ENCODE assay signal across 8 cellular contexts in genomic region chr3:119145500-119146167, GRCh38. TPM values are rescaled to one million over a fixed set of nuclear protein-coding genes. Genes with fewer than 3 reads are reported as not detected.
A peak's percentile ranks its signal among the peaks of the same experiment; 100 is the strongest.
DNase-seq lines count a peak whose midpoint lies in the region; ATAC-seq, FAIRE-seq and TF ChIP-seq lines count a peak whose summit lies in the region.

Gene TEX55 (plus strand): TSS chr3:119146165. CDS start chr3:119146190, 25 bp downstream.

- intact Hi-C loops in GM12878 (cut with micrococcal nuclease; ENCODE audit: unreplicated experiment) (loop anchor here (1.0 to 5.0 kb wide), 3 partner anchors 96 to 536 kb away; no protein-coding TSS in a partner anchor), kidney (cut with DNase I) (no loop called here)

- no peak for TF ChIP-seq POLR2A in GM12878 (IDR thresholded peaks at IDR 0.05; ENCODE audit: low read depth, low read length)

- RAD21 ChIA-PET in GM12878 (lab: Charles Lee; ENCODE audit: unreplicated experiment) = interaction anchor here (4.5 kb wide), 1 partner anchor 96 kb away, joined by 36 read pairs; the partner anchor contains the start of gene B4GALT4

- H3K36me3 ChIP-seq in GM12878 (ENCODE audit: control insufficient read depth in 2 of 2, insufficient read depth in 2 of 2, low read length in 1 of 2) = no peaks in the 10 kb centered on the region
- no peaks in the 10 kb centered on the region for H3K36me3 ChIP-seq in kidney (ENCODE audit: control insufficient read depth in 1 of 2, insufficient read depth in 2 of 2, low read length in 2 of 2)

- H3K79me2 ChIP-seq in GM12878 (ENCODE audit: control insufficient read depth, insufficient read depth, low read length) = no peaks in the 10 kb centered on the region

- no peaks in the 10 kb centered on the region for H4K20me1 ChIP-seq in GM12878 (ENCODE audit: control insufficient read depth, insufficient read depth)

- no peaks in the 10 kb centered on the region for H3K27me3 ChIP-seq in GM12878 (replicated peaks in 1 of 2; ENCODE audit: control insufficient read depth in 2 of 2, insufficient read depth in 2 of 2, low read length in 1 of 2)

- no peak for TF ChIP-seq EP300 in GM12878 (IDR thresholded peaks at IDR 0.05; ENCODE audit: borderline replicate concordance in 1 of 2, control insufficient read depth in 1 of 2, low read depth in 2 of 2, low read length in 2 of 2)

- TF ChIP-seq CTCF in AG09309 (IDR thresholded peaks at IDR 0.05; ENCODE audit: control insufficient read depth, insufficient read depth, low read depth, low read length, missing control alignments) (peak; percentile 76), GM10266 (IDR thresholded peaks at IDR 0.05; ENCODE audit: control insufficient read depth, insufficient read depth, low read depth, missing control alignments) (peak; percentile 45), GM12878 (IDR thresholded peaks at IDR 0.05 in 2 of 3, conservative IDR thresholded peaks at IDR 0.05 in 1 of 3; ENCODE audit: control insufficient read depth in 2 of 3, extremely low read depth in 1 of 3, insufficient read depth in 1 of 3, low read depth in 3 of 3, low read length in 3 of 3) (peak; percentile 48 to 57 (median 49); a peak in 5 of 6 replicates), kidney (IDR thresholded peaks at IDR 0.05; ENCODE audit: borderline replicate concordance, extremely low read depth, insufficient read depth) (peak; percentile 64)

- CTCF ChIA-PET in GM12878 (lab: Yijun Ruan, JAX) = interaction anchor here (1.1 to 4.5 kb wide), 3 partner anchors 10 to 535 kb away, joined by 4 to 44 read pairs (median 5); partner anchors contain the start of gene B4GALT4

- WGBS in GM12878 (ENCODE audit: insufficient coverage, insufficient replicate concordance, low lambda C conversion rate, missing lambda C conversion rate) = 49% methylated on average over 22 of the region's 23 CpGs

- no TSS peak for BruUV-seq in GM12878 (replicated peaks; lab: Mats Ljungman, UMichigan)

- peak; percentile 47 for TF ChIP-seq RAD21 in GM12878 (IDR thresholded peaks at IDR 0.05; ENCODE audit: insufficient read depth, low read depth, low read length)

- H3K9me3 ChIP-seq in GM12878 (replicated peaks; ENCODE audit: control insufficient read depth, insufficient read depth, low read length) (no peaks in the 10 kb centered on the region), kidney (ENCODE audit: control insufficient read depth in 1 of 2, low read length in 2 of 2) (no peaks in the 10 kb centered on the region)

- H3K27ac ChIP-seq in GM12878 (ENCODE audit: control insufficient read depth, insufficient read depth) (no peak within 1 kb of the TSS), kidney (ENCODE audit: low read depth in 2 of 2, low read length in 2 of 2) (no peak within 1 kb of the TSS)

- in situ Hi-C loops in GM12878 (cut with MboI) = loop anchor here (10.0 kb wide), 1 partner anchor 539 kb away; no protein-coding TSS in a partner anchor

- H3K4me2 ChIP-seq in GM12878 (ENCODE audit: control insufficient read depth, insufficient read depth) = no peak within 1 kb of the TSS

- FAIRE-seq in GM12878 (lab: Jason Lieb, UNC) (peak; percentile 92), kidney (lab: Jason Lieb, UNC) (no peak)

- no peak within 1 kb of the TSS; the same call in 1 of the 2 replicates for H2AFZ ChIP-seq in GM12878 (ENCODE audit: control insufficient read depth, low read depth, low read length)

- H3K4me3 ChIP-seq in AG09309 (ENCODE audit: control insufficient read depth, low read depth, low read length) (no peak within 1 kb of the TSS), GM12878 (no peak within 1 kb of the TSS), kidney (ENCODE audit: low read length in 2 of 2) (peak within 1 kb of the TSS in 1 of 2 donors; percentile 21)

- H3K4me1 ChIP-seq in GM12878 (ENCODE audit: control insufficient read depth, insufficient read depth, low read length) (no peaks in the 10 kb centered on the region), kidney (ENCODE audit: control insufficient read depth in 1 of 2, insufficient read depth in 1 of 2, low read depth in 1 of 2, low read length in 2 of 2) (peaks cover 0 to 4% of the 10 kb centered on the region in 2 donors)

- POLR2A ChIA-PET in GM12878 (lab: Charles Lee) = no interaction called here

- SMC1A ChIA-PET in GM12878 (lab: Charles Lee; ENCODE audit: uncharacterized antibody, unreplicated experiment) = interaction anchor here (1.0 to 2.5 kb wide), 4 partner anchors 95 to 535 kb away, joined by 3 to 11 read pairs (median 3); partner anchors contain the start of gene B4GALT4

- H3K9ac ChIP-seq in GM12878 (ENCODE audit: control insufficient read depth, insufficient read depth, low read length) (no peak within 1 kb of the TSS), kidney (ENCODE audit: low read length in 2 of 2) (no peak within 1 kb of the TSS)

- DNase-seq in AG09309 (ENCODE audit: low read depth) (peak; percentile 16), GM10266 (ENCODE audit: extremely low spot score) (peak; percentile 38), NCI-H2171 treated with DMSO at 0.1 percent for 48 hours (lab: John Stamatoyannopoulos, UW) (peak; percentile 61), GM12878 (ENCODE audit: low read depth, low spot score) (no peak), kidney (no peak), T-helper 1 cell (no peak), NCI-H774 (lab: John Stamatoyannopoulos, UW) (no peak)

- ATAC-seq in HG02798 (IDR thresholded peaks at IDR 0.05; ENCODE audit: poor library complexity, unreplicated experiment) (peak; percentile 70), GM12878 (peak; percentile 85)

TF ChIP-seq in GM12878, 131 proteins besides CTCF, POLR2A, EP300 and RAD21:
- TF ChIP-seq POLR2AphosphoS2 (IDR thresholded peaks at IDR 0.05; ENCODE audit: low read depth, low read length) = no peak
- no peak for TF ChIP-seq EGR1 (IDR thresholded peaks at IDR 0.05; ENCODE audit: borderline replicate concordance in 1 of 2, low read depth in 2 of 2, low read length in 2 of 2)
- no peak for TF ChIP-seq MYC (IDR thresholded peaks at IDR 0.05; ENCODE audit: insufficient read depth, insufficient read length, insufficient replicate concordance, low read length, severe bottlenecking)
- no peak for TF ChIP-seq SREBF2 (IDR thresholded peaks at IDR 0.05; ENCODE audit: low read length)
- TF ChIP-seq ETV6 (conservative IDR thresholded peaks at IDR 0.05 in 1 of 2, IDR thresholded peaks at IDR 0.05 in 1 of 2; ENCODE audit: borderline replicate concordance in 1 of 2, low read depth in 1 of 2) = no peak
- no peak for TF ChIP-seq IKZF2 (IDR thresholded peaks at IDR 0.05)
- TF ChIP-seq SMC3 (IDR thresholded peaks at IDR 0.05; ENCODE audit: borderline replicate concordance, low read length) = peak; percentile 67
- no peak for TF ChIP-seq USF1 (IDR thresholded peaks at IDR 0.05; ENCODE audit: borderline replicate concordance, extremely low read length, insufficient read depth, low read depth, low read length)
- TF ChIP-seq ZNF217 (IDR thresholded peaks at IDR 0.05) = no peak

RNA-seq across cellular contexts. Expression of gene TEX55, which starts in this region (rescaled TPM):
- total RNA-seq in GM12878 (2013; cell fraction: nucleolus; rRNA removed) = not detected in 2 replicates
- total RNA-seq in GM12878 (2014; rRNA removed) (not detected in 2 replicates), GM12878 (2014; rRNA removed; fragmentation: Illumina TruSeq; extraction: Trizol) (not detected in 2 replicates), GM12878 (2021) (not detected in 2 replicates), kidney (not detected)
- polyA plus RNA-seq in GM12878 (2011; ENCODE audit: low read depth) = not detected
- polyA plus RNA-seq in GM12878 (2011; rRNA removed) (not detected in 2 replicates), GM12878 (2014; fragmentation: Illumina TruSeq; extraction: Trizol) (not detected in 2 replicates), GM12878 (2014; fragmentation: Nextera tagmentation; extraction: Ambion mirVana) (not detected), GM12878 (2014; rRNA removed) (not detected in 2 replicates), GM12878 (2016; fragmentation: Nextera tagmentation; extraction: Ambion mirVana) (not detected), kidney (ENCODE audit: insufficient read depth, low read depth, low replicate concordance) (not detected)
- not detected in 2 replicates for polyA plus RNA-seq in GM12878 (2011; cell fraction: cytosol; rRNA removed)
- polyA plus RNA-seq in GM12878 (2011; cell fraction: nucleus; rRNA removed) = not detected in 2 replicates
- polyA plus RNA-seq in GM12878 (2012) = not detected in 2 replicates
- not detected in 2 replicates for polyA minus RNA-seq in GM12878 (2011; rRNA and poly(A)+ RNA removed)
- not detected in 2 replicates for polyA minus RNA-seq in GM12878 (2011; cell fraction: cytosol; rRNA and poly(A)+ RNA removed)
- not detected in 2 replicates for polyA minus RNA-seq in GM12878 (2011; cell fraction: nucleus; rRNA and poly(A)+ RNA removed)

Comparison
In these comparisons a context has a peak if more than half of its experiments do, and no peak if none do; other contexts are left out.
1. Peak in ATAC-seq in GM12878; RNA of the gene not detected or under 1 TPM.
2. DNase-seq: peak in AG09309 (single experiment), GM10266 (single experiment) and NCI-H2171 treated with DMSO at 0.1 percent for 48 hours (single experiment); none in GM12878 (single experiment), kidney (single experiment), T-helper 1 cell (0 of 5) and NCI-H774 (single experiment).
3. Peak in every context shown above with its lines, with median percentiles within 50 percentile points of each other: CTCF ChIP-seq.